ENCODE assay signal across 28 cellular contexts in genomic region chr6:11755725-11756124, GRCh38. TPM values are rescaled to one million over a fixed set of nuclear protein-coding genes. Genes with fewer than 3 reads are reported as not detected.
"Had no signal": no experiment of that assay in that cellular context is flagged by ENCODE, and none has a peak within 500 bp of the region (broad histone marks: within the 10 kb centered on the region; RNA-seq: fewer than 3 reads in every experiment).

No MANE protein-coding gene starts in this region.

- H3K9me3 ChIP-seq: breast epithelium had no signal

- H3K27me3 ChIP-seq: breast epithelium had no signal

- H3K36me3 ChIP-seq: breast epithelium had no signal

- H3K4me1 ChIP-seq: breast epithelium had no signal

- ATAC-seq: activated T-cell treated with anti-CD3 and anti-CD28 coated beads, Interleukin-2, amount 50 U/mL, for 72 hours; Panc1; Right ventricle myocardium inferior; T-cell had no signal

- H3K36me3 Mint-ChIP-seq: activated naive CD4-positive, alpha-beta T cell treated with anti-CD3 and anti-CD28 coated beads, Interleukin-2, amount 10 ng/mL, durations not matched to agents 7 days and 5 days; T-cell had no signal

- DNase-seq: activated CD4-positive, alpha-beta memory T cell treated with anti-CD3 and anti-CD28 coated beads, Interleukin-2, amount 10 ng/mL, durations not matched to agents 7 days and 5 days; activated CD4-positive, alpha-beta T cell treated with anti-CD3 and anti-CD28 coated beads, Interleukin-2, amount 50 U/mL, for 1 hour; activated CD4-positive, CD25-positive, alpha-beta regulatory T cell; activated gamma-delta T cell treated with Interleukin-2 at 50 U/mL for 16 hours; activated naive CD4-positive, alpha-beta T cell treated with anti-CD3 and anti-CD28 coated beads, Interleukin-2, amount 10 ng/mL, durations not matched to agents 7 days and 5 days; activated naive CD8-positive, alpha-beta T cell treated with anti-CD3 and anti-CD28 coated beads, Interleukin-2, amount 10 ng/mL, durations not matched to agents 7 days and 5 days; activated T-cell treated with anti-CD3 and anti-CD28 coated beads for 4 hours; activated T-cell treated with anti-CD3 and anti-CD28 coated beads, Interleukin-2, amount 50 U/mL, for 72 hours; aorta; Kasumi-1; KBM-7; NCI-H1048; NCI-H1694; NCI-H2029; NCI-H345; NCI-H510A; NCI-H526 treated with DMSO at 0.1 percent for 48 hours; NCI-H82; RPMI8226; T-cell; T-helper 2 cell; T1000 had no signal

- H3K9me3 Mint-ChIP-seq: activated CD4-positive, alpha-beta memory T cell treated with anti-CD3 and anti-CD28 coated beads, Interleukin-2, amount 10 ng/mL, durations not matched to agents 7 days and 5 days had no signal

- FAIRE-seq: TTC549 had no signal

- H3K27ac ChIP-seq: breast epithelium, SK-N-MC had no signal

- H3K4me3 ChIP-seq: breast epithelium, SK-N-MC had no signal

- H3K4me3 Mint-ChIP-seq: activated CD4-positive, alpha-beta memory T cell treated with anti-CD3 and anti-CD28 coated beads, Interleukin-2, amount 10 ng/mL, durations not matched to agents 7 days and 5 days; activated naive CD4-positive, alpha-beta T cell treated with anti-CD3 and anti-CD28 coated beads, Interleukin-2, amount 10 ng/mL, durations not matched to agents 7 days and 5 days; activated naive CD8-positive, alpha-beta T cell treated with anti-CD3 and anti-CD28 coated beads, Interleukin-2, amount 10 ng/mL, durations not matched to agents 7 days and 5 days; activated T-cell treated with anti-CD3 and anti-CD28 coated beads, Interleukin-2, amount 50 U/mL, for 72 hours; T-cell had no signal

- H3K27me3 Mint-ChIP-seq: activated CD4-positive, alpha-beta memory T cell treated with anti-CD3 and anti-CD28 coated beads, Interleukin-2, amount 10 ng/mL, durations not matched to agents 7 days and 5 days; activated naive CD4-positive, alpha-beta T cell treated with anti-CD3 and anti-CD28 coated beads, Interleukin-2, amount 10 ng/mL, durations not matched to agents 7 days and 5 days; activated naive CD8-positive, alpha-beta T cell treated with anti-CD3 and anti-CD28 coated beads, Interleukin-2, amount 10 ng/mL, durations not matched to agents 7 days and 5 days had no signal

RNA-seq across cellular contexts. Expression of gene ADTRP, which starts 22.9 kb away (rescaled TPM):
- total RNA-seq: OCI-LY7, Right ventricle myocardium inferior had no signal
